1 cellular context compared by ENCODE assay signal in genomic region chr2:113235347-113236226, GRCh38.
TF ChIP-seq lines count a peak whose summit lies in the region.
"Not testable (repeated sequence)": the region's sequence is repeated elsewhere in the genome, so short reads cannot be mapped to it uniquely, and the experiment has no call there.

No MANE protein-coding gene starts in this region.

TF ChIP-seq in K562, 482 proteins besides CTCF, POLR2A, EP300 and RAD21 (continued from another document):
- TF ChIP-seq, protein P1, sequence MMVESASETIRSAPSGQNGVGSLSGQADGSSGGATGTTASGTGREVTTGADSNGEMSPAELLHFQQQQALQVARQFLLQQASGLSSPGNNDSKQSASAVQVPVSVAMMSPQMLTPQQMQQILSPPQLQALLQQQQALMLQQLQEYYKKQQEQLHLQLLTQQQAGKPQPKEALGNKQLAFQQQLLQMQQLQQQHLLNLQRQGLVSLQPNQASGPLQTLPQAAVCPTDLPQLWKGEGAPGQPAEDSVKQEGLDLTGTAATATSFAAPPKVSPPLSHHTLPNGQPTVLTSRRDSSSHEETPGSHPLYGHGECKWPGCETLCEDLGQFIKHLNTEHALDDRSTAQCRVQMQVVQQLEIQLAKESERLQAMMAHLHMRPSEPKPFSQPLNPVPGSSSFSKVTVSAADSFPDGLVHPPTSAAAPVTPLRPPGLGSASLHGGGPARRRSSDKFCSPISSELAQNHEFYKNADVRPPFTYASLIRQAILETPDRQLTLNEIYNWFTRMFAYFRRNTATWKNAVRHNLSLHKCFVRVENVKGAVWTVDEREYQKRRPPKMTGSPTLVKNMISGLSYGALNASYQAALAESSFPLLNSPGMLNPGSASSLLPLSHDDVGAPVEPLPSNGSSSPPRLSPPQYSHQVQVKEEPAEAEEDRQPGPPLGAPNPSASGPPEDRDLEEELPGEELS (CRISPR knock-in tag; IDR thresholded peaks at IDR 0.05; ENCODE audit: borderline replicate concordance), result 0 out of 2 replicates have a peak, but pooled peaks have one; percentile 56
- TF ChIP-seq BRD9 (IDR thresholded peaks at IDR 0.05; ENCODE audit: low read depth, partially characterized antibody), result peak; percentile 29
- peak; percentile 69; the same call in 1 of the 2 replicates for TF ChIP-seq ZNF830 (CRISPR knock-in tag; IDR thresholded peaks at IDR 0.05)
- TF ChIP-seq NFIC (IDR thresholded peaks at IDR 0.05), result peak; percentile 39; the same call in 1 of the 2 replicates
- peak; percentile 88 for TF ChIP-seq POLR2B (IDR thresholded peaks at IDR 0.05; ENCODE audit: low read depth, partially characterized antibody)
- TF ChIP-seq SMARCE1 (IDR thresholded peaks at IDR 0.05), result 0 out of 2 replicates have a peak, but pooled peaks have one; percentile 43
- 0 out of 2 replicates have a peak, but pooled peaks have one; percentile 50 for TF ChIP-seq POLR2AphosphoS2 (IDR thresholded peaks at IDR 0.05; ENCODE audit: low read length)
- TF ChIP-seq VEZF1 (CRISPR knock-in tag; IDR thresholded peaks at IDR 0.05), result peak; percentile 46
- peak; percentile 59; the same call in 1 of the 2 replicates for TF ChIP-seq TAF7 (tag; IDR thresholded peaks at IDR 0.05)
- 0 out of 2 replicates have a peak, but pooled peaks have one; percentile 53 for TF ChIP-seq NBN (IDR thresholded peaks at IDR 0.05; ENCODE audit: low read depth)
- peak; percentile 52 for TF ChIP-seq THAP12 (CRISPR knock-in tag; IDR thresholded peaks at IDR 0.05)
- TF ChIP-seq HDAC1 (IDR thresholded peaks at IDR 0.05), result peak in 1 of 2 experiments; percentile 85; a peak in 2 of 4 replicates
- TF ChIP-seq, protein P2, sequence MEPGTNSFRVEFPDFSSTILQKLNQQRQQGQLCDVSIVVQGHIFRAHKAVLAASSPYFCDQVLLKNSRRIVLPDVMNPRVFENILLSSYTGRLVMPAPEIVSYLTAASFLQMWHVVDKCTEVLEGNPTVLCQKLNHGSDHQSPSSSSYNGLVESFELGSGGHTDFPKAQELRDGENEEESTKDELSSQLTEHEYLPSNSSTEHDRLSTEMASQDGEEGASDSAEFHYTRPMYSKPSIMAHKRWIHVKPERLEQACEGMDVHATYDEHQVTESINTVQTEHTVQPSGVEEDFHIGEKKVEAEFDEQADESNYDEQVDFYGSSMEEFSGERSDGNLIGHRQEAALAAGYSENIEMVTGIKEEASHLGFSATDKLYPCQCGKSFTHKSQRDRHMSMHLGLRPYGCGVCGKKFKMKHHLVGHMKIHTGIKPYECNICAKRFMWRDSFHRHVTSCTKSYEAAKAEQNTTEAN (CRISPR knock-in tag; IDR thresholded peaks at IDR 0.05), result 0 out of 2 replicates have a peak, but pooled peaks have one; percentile 30
- peak; percentile 49 for TF ChIP-seq PHF20 (IDR thresholded peaks at IDR 0.05; ENCODE audit: partially characterized antibody)
- not testable (repeated sequence) for TF ChIP-seq ATF1 (CRISPR knock-in tag; IDR thresholded peaks at IDR 0.05)
- TF ChIP-seq ATF1 (tag; IDR thresholded peaks at IDR 0.05), result 0 out of 2 replicates have a peak, but pooled peaks have one; percentile 11
- peak; percentile 85 for TF ChIP-seq NKRF (IDR thresholded peaks at IDR 0.05; ENCODE audit: borderline replicate concordance)
- TF ChIP-seq POLR2G (IDR thresholded peaks at IDR 0.05; ENCODE audit: low read depth, low read length), result peak; percentile 86
- TF ChIP-seq PHF8 (IDR thresholded peaks at IDR 0.05; ENCODE audit: borderline replicate concordance, low read length), result peak; percentile 93
- peak in 1 of 2 experiments; percentile 71; a peak in 1 of 4 replicates for TF ChIP-seq SIN3A (IDR thresholded peaks at IDR 0.05; ENCODE audit: borderline replicate concordance in 2 of 2, control insufficient read depth in 1 of 2, low read depth in 2 of 2, low read length in 2 of 2)
TF ChIP-seq in K562: peak in this region for 79; not testable (repeated sequence) for 403.
